Comparison of ENCODE assay signal across 11 cellular contexts in genomic region chr3:129023909-129024308, GRCh38. TPM values are rescaled to one million over a fixed set of nuclear protein-coding genes. Genes with fewer than 3 reads are reported as not detected.
DNase-seq lines count a peak whose midpoint lies in the region; ATAC-seq and TF ChIP-seq lines count a peak whose summit lies in the region.
"Had no signal": no experiment of that assay in that cellular context is flagged by ENCODE, and none has a peak within 500 bp of the region (broad histone marks: within the 10 kb centered on the region; RNA-seq: fewer than 3 reads in every experiment).

No MANE protein-coding gene starts in this region.

- H3K27ac ChIP-seq in caudate nucleus (ENCODE audit: low read depth, low read length) (no peak overlapping the region), left lung (no peak overlapping the region)

- H3K4me1 ChIP-seq in left lung: peaks cover 15 to 45% of the 10 kb centered on the region in 2 donors

- peak overlapping the region in 5 of 6 donors; percentile 69 to 99 (median 76) for H3K27ac Mint-ChIP-seq in immature natural killer cell

- H3K27me3 ChIP-seq in left lung: no peaks in the 10 kb centered on the region

- H3K36me3 ChIP-seq in left lung: no peaks in the 10 kb centered on the region

- TF ChIP-seq CTCF in AG10803 (conservative IDR thresholded peaks at IDR 0.05; ENCODE audit: low read length) (peak; percentile 26; the same call in 1 of the 2 replicates), left lung (IDR thresholded peaks at IDR 0.05) (no peak)

- no peak overlapping the region for H3K4me3 ChIP-seq in AG10803 (ENCODE audit: low read length)
- H3K4me3 ChIP-seq in left lung: no peak overlapping the region

- DNase-seq in AG10803 (ENCODE audit: low read depth) (no peak), H4 (ENCODE audit: low spot score) (peak; percentile 45), RPMI7951 (ENCODE audit: low read depth) (peak; percentile 31), immature natural killer cell (no peak), caudate nucleus (lab: John Stamatoyannopoulos, UW) (no peak), posterior vena cava (ENCODE audit: low spot score) (no peak), left lung (no peak)
- DNase-seq: kidney glomerular epithelial cell; NCI-H1417; stimulated activated CD4-positive, alpha-beta T cell treated with anti-CD3 and anti-CD28 coated beads, Interleukin-4, amount 100 ng/mL, for 4 hours had no signal

- H3K4me3 Mint-ChIP-seq in immature natural killer cell: peak overlapping the region in 1 of 5 donors; percentile 46

- intact Hi-C loops in posterior vena cava (cut with DNase I): no loop called here
- intact Hi-C loops in left lung (cut with DNase I): no loop called here

- H3K9me3 Mint-ChIP-seq in immature natural killer cell: no peaks in the 10 kb centered on the region

- peaks cover under 1 to 7% (median 6%) of the 10 kb centered on the region in 3 donors for H3K27me3 Mint-ChIP-seq in immature natural killer cell (ENCODE audit: low read depth in 3 of 3)

- no peaks in the 10 kb centered on the region for H3K9me3 ChIP-seq in left lung

- ATAC-seq in GM19395 (IDR thresholded peaks at IDR 0.05; ENCODE audit: unreplicated experiment) (no peak), left lung (no peak)

- peaks cover 0 to 3% (median 0%) of the 10 kb centered on the region in 3 donors for H3K36me3 Mint-ChIP-seq in immature natural killer cell

- H3K4me1 Mint-ChIP-seq in immature natural killer cell: peaks cover 46 to 50% of the 10 kb centered on the region in 2 donors

RNA-seq across cellular contexts. Expression of gene EFCC1, which starts 22.8 kb away (rescaled TPM):
- 0.27 and 1.2 TPM in 2 replicates for total RNA-seq in H4 (2014; rRNA removed; shearing (Covaris generic))
- total RNA-seq in RPMI7951 (2014; rRNA removed; shearing (Covaris generic)): not detected in 2 replicates
- polyA plus RNA-seq in immature natural killer cell: under 1 TPM; 0.55 to 0.80 (median 0.58) TPM
- 1 to 10 TPM; 1.3 to 2.1 TPM for total RNA-seq in posterior vena cava
- 1 to 10 TPM; 2.7 to 4.9 TPM for total RNA-seq in left lung

RNA-seq across cellular contexts. Expression of gene CFAP92, which starts 30.0 kb away (rescaled TPM):
- 0.06 and 0.50 TPM in 2 replicates for total RNA-seq in H4 (2014; rRNA removed; shearing (Covaris generic))
- total RNA-seq in RPMI7951 (2014; rRNA removed; shearing (Covaris generic)): 0.36 TPM in 1 of 2 replicates, not detected in the other
- not detected for polyA plus RNA-seq in immature natural killer cell
- total RNA-seq in posterior vena cava (under 1 TPM; 0.14 to 0.28 TPM), left lung (1 to 10 TPM; 1.7 to 2.1 TPM)

RNA-seq across cellular contexts. Expression of gene GP9, which starts 36.7 kb away (rescaled TPM):
- total RNA-seq in H4 (2014; rRNA removed; shearing (Covaris generic)): not detected in 2 replicates
- total RNA-seq in RPMI7951 (2014; rRNA removed; shearing (Covaris generic)): not detected in 2 replicates
- polyA plus RNA-seq in immature natural killer cell: 10 to 100 TPM in 1 of 3 donors, 1 to 10 TPM in 1, not detected in 1; 1.2 to 12.8 TPM
- total RNA-seq in posterior vena cava (under 1 TPM in 1 of 2 donors, not detected in 1; 0.48 TPM), left lung (1 to 10 TPM in 1 of 2 donors, not detected in 1; 1.1 TPM)

Comparison
In these comparisons a context has a peak if more than half of its experiments do, and no peak if none do; other contexts are left out.
1. DNase-seq: peak in H4 (single experiment) and RPMI7951 (single experiment); none in AG10803 (single experiment), immature natural killer cell (0 of 3), caudate nucleus (0 of 61), posterior vena cava (single experiment) and left lung (0 of 2).